In the genomic region with DNA sequence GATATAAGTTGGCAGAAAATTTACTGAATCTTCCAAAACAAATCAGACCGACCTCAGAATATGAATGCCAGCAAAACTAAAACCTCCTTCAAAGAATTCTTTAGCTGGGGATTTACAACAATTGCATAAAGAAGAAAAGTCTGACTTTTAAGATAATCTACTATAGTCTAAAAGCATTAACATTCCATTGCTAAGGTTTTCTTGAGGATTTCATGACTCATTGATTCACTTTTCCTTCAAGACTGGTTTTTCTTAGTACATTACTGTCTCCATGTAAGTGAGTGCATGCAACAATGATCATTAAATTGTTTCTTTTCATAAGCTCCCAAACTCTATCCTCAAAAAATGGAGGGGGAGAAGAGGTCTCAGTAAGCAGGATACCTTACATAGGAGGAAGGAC, we compare ENCODE assay signal across 16 cellular contexts. TPM values are rescaled to one million over a fixed set of nuclear protein-coding genes. Genes with fewer than 3 reads are reported as not detected.
DNase-seq lines count a peak whose midpoint lies in the region; ATAC-seq and TF ChIP-seq lines count a peak whose summit lies in the region.
"Had no signal": no experiment of that assay in that cellular context is flagged by ENCODE, and none has a peak within 500 bp of the region (broad histone marks: within the 10 kb centered on the region; RNA-seq: fewer than 3 reads in every experiment).

No MANE protein-coding gene starts in this region.

- H3K9me3 ChIP-seq in PC-3 (ENCODE audit: low read length): no peaks in the 10 kb centered on the region
- H3K9me3 ChIP-seq: body of pancreas, HAP-1, spleen had no signal

- no peak overlapping the region for H2AFZ ChIP-seq in PC-3 (ENCODE audit: low read length)

- TSS peak; percentile 11 for BruUV-seq in PC-3 (replicated peaks; lab: Mats Ljungman, UMichigan)

- 0 out of 2 replicates have a peak overlapping the region, but pooled peaks have one; percentile 76 for H3K9ac ChIP-seq in PC-3 (ENCODE audit: low read length)

- H3K36me3 ChIP-seq in PC-3 (ENCODE audit: low read depth, low read length): no peaks in the 10 kb centered on the region
- H3K36me3 ChIP-seq: HAP-1, spleen had no signal

- no peaks in the 10 kb centered on the region for H3K27me3 Mint-ChIP-seq in neural crest cell (ENCODE audit: low read depth)
- peaks cover 64% of the 10 kb centered on the region for H3K27me3 Mint-ChIP-seq in activated CD4-positive, alpha-beta memory T cell treated with anti-CD3 and anti-CD28 coated beads, Interleukin-2, amount 10 ng/mL, durations not matched to agents 7 days and 5 days

- intact Hi-C loops in PC-3 (cut with micrococcal nuclease): loop anchor here (2.0 to 10.0 kb wide), 6 partner anchors 49 to 341 kb away; no protein-coding TSS in a partner anchor

- H3K4me2 ChIP-seq in PC-3 (ENCODE audit: low read length): peak overlapping the region; percentile 85

- DNase-seq in AG10803 (ENCODE audit: low read depth) (peak; percentile 48), PC-3 (peak; percentile 51), epithelial cell of esophagus (ENCODE audit: low read depth) (peak; percentile 51), neural crest cell (ENCODE audit: low read depth, low spot score) (no peak), D341Med (ENCODE audit: low spot score) (no peak), NCI-H526 treated with DMSO at 0.1 percent for 48 hours (lab: John Stamatoyannopoulos, UW) (no peak)
- no peak for DNase-seq in activated CD4-positive, alpha-beta memory T cell treated with anti-CD3 and anti-CD28 coated beads, Interleukin-2, amount 10 ng/mL, durations not matched to agents 7 days and 5 days
- no peak for DNase-seq in activated CD4-positive, alpha-beta T cell treated with anti-CD3 and anti-CD28 coated beads, Interleukin-2, amount 50 U/mL, for 4 hours
- DNase-seq: activated CD4-positive, alpha-beta memory T cell treated with anti-CD3 and anti-CD28 coated beads for 36 hours; body of pancreas; DMS153; NCI-H2081; NCI-H774; SIG-M5; spleen had no signal

- H3K27ac ChIP-seq in PC-3 (ENCODE audit: low read length): peak overlapping the region; percentile 14
- H3K27ac ChIP-seq: body of pancreas, spleen had no signal

- H3K36me3 Mint-ChIP-seq in neural crest cell (ENCODE audit: low read depth): peaks cover 3% of the 10 kb centered on the region
- peaks cover 3% of the 10 kb centered on the region for H3K36me3 Mint-ChIP-seq in activated CD4-positive, alpha-beta memory T cell treated with anti-CD3 and anti-CD28 coated beads, Interleukin-2, amount 10 ng/mL, durations not matched to agents 7 days and 5 days (ENCODE audit: low read depth)
- H3K36me3 Mint-ChIP-seq: activated CD4-positive, alpha-beta memory T cell treated with anti-CD3 and anti-CD28 coated beads for 36 hours had no signal

- H3K9me3 Mint-ChIP-seq in neural crest cell: no peaks in the 10 kb centered on the region
- no peaks in the 10 kb centered on the region for H3K9me3 Mint-ChIP-seq in activated CD4-positive, alpha-beta memory T cell treated with anti-CD3 and anti-CD28 coated beads, Interleukin-2, amount 10 ng/mL, durations not matched to agents 7 days and 5 days
- H3K9me3 Mint-ChIP-seq: activated CD4-positive, alpha-beta memory T cell treated with anti-CD3 and anti-CD28 coated beads for 36 hours had no signal

- CTCF ChIA-PET in PC-3 (lab: Charles Lee): no interaction called here
- CTCF ChIA-PET in activated CD4-positive, alpha-beta memory T cell treated with anti-CD3 and anti-CD28 coated beads, Interleukin-2, amount 10 ng/mL, durations not matched to agents 7 days and 5 days (lab: Charles Lee): no interaction called here

- peak overlapping the region; percentile 96 for H3K4me3 Mint-ChIP-seq in neural crest cell
- no peak overlapping the region for H3K4me3 Mint-ChIP-seq in activated CD4-positive, alpha-beta memory T cell treated with anti-CD3 and anti-CD28 coated beads, Interleukin-2, amount 10 ng/mL, durations not matched to agents 7 days and 5 days
- H3K4me3 Mint-ChIP-seq: activated CD4-positive, alpha-beta memory T cell treated with anti-CD3 and anti-CD28 coated beads for 36 hours had no signal

- H3K4me3 ChIP-seq in AG10803 (ENCODE audit: low read length) (peak overlapping the region; percentile 83), PC-3 (ENCODE audit: low read length) (peak overlapping the region; percentile 92), epithelial cell of esophagus (ENCODE audit: low read length) (no peak overlapping the region)
- H3K4me3 ChIP-seq: body of pancreas, spleen had no signal

- TF ChIP-seq CTCF in AG10803 (conservative IDR thresholded peaks at IDR 0.05; ENCODE audit: low read length) (no peak), PC-3 (conservative IDR thresholded peaks at IDR 0.05; ENCODE audit: low read depth, low read length) (no peak), epithelial cell of esophagus (IDR thresholded peaks at IDR 0.05; ENCODE audit: insufficient read depth, low read depth, low read length, missing control alignments) (no peak), neural crest cell (conservative IDR thresholded peaks at IDR 0.05) (no peak)

- POLR2A ChIA-PET in PC-3 (lab: Charles Lee; ENCODE audit: unreplicated experiment): no interaction called here
- POLR2A ChIA-PET in activated CD4-positive, alpha-beta memory T cell treated with anti-CD3 and anti-CD28 coated beads, Interleukin-2, amount 10 ng/mL, durations not matched to agents 7 days and 5 days (lab: Charles Lee): no interaction called here

- H3K4me1 Mint-ChIP-seq in neural crest cell: peaks cover 76% of the 10 kb centered on the region
- H3K4me1 Mint-ChIP-seq in activated CD4-positive, alpha-beta memory T cell treated with anti-CD3 and anti-CD28 coated beads, Interleukin-2, amount 10 ng/mL, durations not matched to agents 7 days and 5 days: peaks cover 6% of the 10 kb centered on the region

- ATAC-seq in PC-3: no peak
- ATAC-seq: body of pancreas had no signal

- H3K4me1 ChIP-seq in PC-3 (ENCODE audit: insufficient read depth, low read length): peaks cover 47% of the 10 kb centered on the region

- H3F3A ChIP-seq in PC-3 (ENCODE audit: low read length, unreplicated experiment): no peaks in the 10 kb centered on the region

- peaks cover 68% of the 10 kb centered on the region for H3K79me2 ChIP-seq in PC-3 (ENCODE audit: low read length)

- H3K9me2 ChIP-seq in PC-3 (replicated peaks; ENCODE audit: low read length): no peaks in the 10 kb centered on the region

- H4K20me1 ChIP-seq in PC-3 (ENCODE audit: low read length): 0 out of 2 replicates have a peak, but pooled peaks cover 6% of the 10 kb centered on the region

- no peaks in the 10 kb centered on the region for H3K27me3 ChIP-seq in PC-3 (ENCODE audit: low read length)

- H3K27ac Mint-ChIP-seq in neural crest cell (ENCODE audit: unreplicated experiment): peak overlapping the region; percentile 38
- H3K27ac Mint-ChIP-seq in activated CD4-positive, alpha-beta memory T cell treated with anti-CD3 and anti-CD28 coated beads, Interleukin-2, amount 10 ng/mL, durations not matched to agents 7 days and 5 days: no peak overlapping the region
- H3K27ac Mint-ChIP-seq: activated CD4-positive, alpha-beta memory T cell treated with anti-CD3 and anti-CD28 coated beads for 36 hours had no signal

RNA-seq across cellular contexts. Expression of a gene that starts 3.1 kb away (rescaled TPM):
- total RNA-seq in PC-3 (2014; rRNA removed): 3.5 and 9.6 TPM in 2 replicates
- total RNA-seq in neural crest cell: 136 and 141 TPM in 2 replicates
- total RNA-seq in activated CD4-positive, alpha-beta memory T cell treated with anti-CD3 and anti-CD28 coated beads, Interleukin-2, amount 10 ng/mL, durations not matched to agents 7 days and 5 days: not detected

Comparison
In these comparisons a context has a peak if more than half of its experiments do, and no peak if none do; other contexts are left out.
1. DNase-seq: peak in AG10803 (single experiment), PC-3 (single experiment) and epithelial cell of esophagus (single experiment); none in neural crest cell (single experiment), D341Med (single experiment), activated CD4-positive, alpha-beta memory T cell treated with anti-CD3 and anti-CD28 coated beads, Interleukin-2, amount 10 ng/mL, durations not matched to agents 7 days and 5 days (single experiment), NCI-H526 treated with DMSO at 0.1 percent for 48 hours (single experiment) and activated CD4-positive, alpha-beta T cell treated with anti-CD3 and anti-CD28 coated beads, Interleukin-2, amount 50 U/mL, for 4 hours (0 of 2).
2. RNA of a gene that starts 3.1 kb away (total RNA-seq): 136 to 141 TPM in neural crest cell; 3.5 to 9.6 TPM in PC-3 and not detected in activated CD4-positive, alpha-beta memory T cell treated with anti-CD3 and anti-CD28 coated beads, Interleukin-2, amount 10 ng/mL, durations not matched to agents 7 days and 5 days; every median in the first group is over 10 times any median in the second.